In the genomic region with DNA sequence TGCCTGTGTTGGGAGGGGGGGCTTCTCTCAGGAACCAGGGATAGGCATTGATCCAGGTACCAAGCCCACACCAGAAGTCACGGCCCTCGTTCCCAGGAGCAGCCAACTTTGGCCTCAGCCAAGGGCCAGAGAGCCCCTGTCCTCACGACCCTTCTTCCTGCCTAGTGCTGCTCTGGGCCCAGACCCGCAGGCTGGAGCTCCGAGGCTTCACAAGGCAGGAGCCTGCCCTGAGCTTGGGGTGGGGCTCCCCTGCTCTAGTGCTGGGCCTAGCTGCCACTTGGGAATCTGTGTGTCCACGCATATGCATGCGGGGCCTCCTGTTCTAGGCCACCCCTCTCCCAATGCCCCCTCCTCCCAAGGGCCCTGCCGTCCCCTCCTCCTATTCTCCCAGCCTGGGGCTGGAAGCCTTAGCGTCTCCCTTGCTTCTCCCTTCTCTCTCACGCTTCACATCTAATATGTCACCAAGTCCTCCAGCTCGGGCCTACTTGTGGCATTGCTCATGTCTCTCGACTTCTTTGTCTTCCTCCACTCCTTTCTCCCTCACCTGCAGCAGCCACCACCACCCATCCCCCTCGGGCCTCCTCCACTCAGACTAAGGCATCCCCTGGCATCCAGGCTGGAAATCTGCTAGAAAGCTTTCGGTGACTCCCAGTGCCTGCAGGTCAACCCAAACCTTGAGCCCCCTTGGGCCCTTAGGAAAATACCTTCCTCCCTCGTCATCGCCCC, we compare ENCODE assay signal across 1 cellular context.
TF ChIP-seq lines count a peak whose summit lies in the region.

No MANE protein-coding gene starts in this region.

TF ChIP-seq in K562, 482 proteins besides CTCF, POLR2A, EP300 and RAD21 (continued from another document):
- TF ChIP-seq, protein P1, sequence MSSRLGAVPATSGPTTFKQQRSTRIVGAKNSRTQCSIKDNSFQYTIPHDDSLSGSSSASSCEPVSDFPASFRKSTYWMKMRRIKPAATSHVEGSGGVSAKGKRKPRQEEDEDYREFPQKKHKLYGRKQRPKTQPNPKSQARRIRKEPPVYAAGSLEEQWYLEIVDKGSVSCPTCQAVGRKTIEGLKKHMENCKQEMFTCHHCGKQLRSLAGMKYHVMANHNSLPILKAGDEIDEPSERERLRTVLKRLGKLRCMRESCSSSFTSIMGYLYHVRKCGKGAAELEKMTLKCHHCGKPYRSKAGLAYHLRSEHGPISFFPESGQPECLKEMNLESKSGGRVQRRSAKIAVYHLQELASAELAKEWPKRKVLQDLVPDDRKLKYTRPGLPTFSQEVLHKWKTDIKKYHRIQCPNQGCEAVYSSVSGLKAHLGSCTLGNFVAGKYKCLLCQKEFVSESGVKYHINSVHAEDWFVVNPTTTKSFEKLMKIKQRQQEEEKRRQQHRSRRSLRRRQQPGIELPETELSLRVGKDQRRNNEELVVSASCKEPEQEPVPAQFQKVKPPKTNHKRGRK (tag; IDR thresholded peaks at IDR 0.05) = no peak
- TF ChIP-seq YY1 (IDR thresholded peaks at IDR 0.05; ENCODE audit: borderline replicate concordance in 1 of 3, control insufficient read depth in 1 of 3, extremely low read depth in 1 of 3, insufficient read depth in 3 of 3, insufficient read length in 1 of 3, insufficient replicate concordance in 2 of 3, low read depth in 1 of 3, low read length in 2 of 3) = no peak
- TF ChIP-seq ZFPM2 (CRISPR knock-in tag; IDR thresholded peaks at IDR 0.05) = no peak
- no peak for TF ChIP-seq NFIC (IDR thresholded peaks at IDR 0.05)
- no peak for TF ChIP-seq PHF21A (IDR thresholded peaks at IDR 0.05; ENCODE audit: borderline replicate concordance, low read depth)
- TF ChIP-seq, protein P2, sequence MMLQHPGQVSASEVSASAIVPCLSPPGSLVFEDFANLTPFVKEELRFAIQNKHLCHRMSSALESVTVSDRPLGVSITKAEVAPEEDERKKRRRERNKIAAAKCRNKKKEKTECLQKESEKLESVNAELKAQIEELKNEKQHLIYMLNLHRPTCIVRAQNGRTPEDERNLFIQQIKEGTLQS (IDR thresholded peaks at IDR 0.05) = no peak
- TF ChIP-seq, protein P2 (CRISPR knock-in tag; conservative IDR thresholded peaks at IDR 0.05) = no peak
- TF ChIP-seq, protein P3, sequence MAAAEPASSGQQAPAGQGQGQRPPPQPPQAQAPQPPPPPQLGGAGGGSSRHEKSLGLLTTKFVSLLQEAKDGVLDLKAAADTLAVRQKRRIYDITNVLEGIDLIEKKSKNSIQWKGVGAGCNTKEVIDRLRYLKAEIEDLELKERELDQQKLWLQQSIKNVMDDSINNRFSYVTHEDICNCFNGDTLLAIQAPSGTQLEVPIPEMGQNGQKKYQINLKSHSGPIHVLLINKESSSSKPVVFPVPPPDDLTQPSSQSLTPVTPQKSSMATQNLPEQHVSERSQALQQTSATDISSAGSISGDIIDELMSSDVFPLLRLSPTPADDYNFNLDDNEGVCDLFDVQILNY (CRISPR knock-in tag; IDR thresholded peaks at IDR 0.05) = no peak
- no peak for TF ChIP-seq NCOA2 (IDR thresholded peaks at IDR 0.05; ENCODE audit: partially characterized antibody in 2 of 2)
- TF ChIP-seq FOXK2 (conservative IDR thresholded peaks at IDR 0.05 in 1 of 2, IDR thresholded peaks at IDR 0.05 in 1 of 2; ENCODE audit: low read depth in 2 of 2) = no peak
- TF ChIP-seq SIN3A (IDR thresholded peaks at IDR 0.05; ENCODE audit: borderline replicate concordance in 2 of 2, control insufficient read depth in 1 of 2, low read depth in 2 of 2, low read length in 2 of 2) = no peak
- no peak for TF ChIP-seq ARID1B (IDR thresholded peaks at IDR 0.05)
- TF ChIP-seq NCOA1 (IDR thresholded peaks at IDR 0.05; ENCODE audit: low read depth) = no peak
- no peak for TF ChIP-seq CBFA2T3 (IDR thresholded peaks at IDR 0.05)
- TF ChIP-seq TCFL5 (CRISPR knock-in tag; conservative IDR thresholded peaks at IDR 0.05) = no peak
